In genomic region chr9:33197753-33198152, GRCh38 we compare ENCODE assay signal across 10 cellular contexts. TPM values are rescaled to one million over a fixed set of nuclear protein-coding genes. Genes with fewer than 3 reads are reported as not detected.
"Had no signal": no experiment of that assay in that cellular context is flagged by ENCODE, and none has a peak within 500 bp of the region (broad histone marks: within the 10 kb centered on the region; RNA-seq: fewer than 3 reads in every experiment).

No MANE protein-coding gene starts in this region.

RNA-seq across cellular contexts. Expression of gene SPINK4, which starts 42.2 kb away (rescaled TPM):
- total RNA-seq: activated B cell treated with CpG ODN at 0.5 μM for 24 hours; activated CD8-positive, alpha-beta T cell treated with anti-CD3 and anti-CD28 coated beads for 36 hours; activated T-cell treated with anti-CD3 and anti-CD28 coated beads, Interleukin-2, amount 50 U/mL, for 4 hours; hepatocyte; left lobe of liver; natural killer cell treated with Interleukin-12 subunit alpha and Interleukin-12 subunit beta and Interleukin-15 and Interleukin-18, amount 100 ng/mL, for 72 hours; occipital lobe; prostate gland; SJSA1; T-helper 2 cell treated with Interferon-gamma antibody and Interleukin-4, amounts not matched to agents 100 ng/mL and 5 ng/mL, for 36 hours had no signal
- polyA plus RNA-seq: hepatocyte had no signal
